In the genomic region with DNA sequence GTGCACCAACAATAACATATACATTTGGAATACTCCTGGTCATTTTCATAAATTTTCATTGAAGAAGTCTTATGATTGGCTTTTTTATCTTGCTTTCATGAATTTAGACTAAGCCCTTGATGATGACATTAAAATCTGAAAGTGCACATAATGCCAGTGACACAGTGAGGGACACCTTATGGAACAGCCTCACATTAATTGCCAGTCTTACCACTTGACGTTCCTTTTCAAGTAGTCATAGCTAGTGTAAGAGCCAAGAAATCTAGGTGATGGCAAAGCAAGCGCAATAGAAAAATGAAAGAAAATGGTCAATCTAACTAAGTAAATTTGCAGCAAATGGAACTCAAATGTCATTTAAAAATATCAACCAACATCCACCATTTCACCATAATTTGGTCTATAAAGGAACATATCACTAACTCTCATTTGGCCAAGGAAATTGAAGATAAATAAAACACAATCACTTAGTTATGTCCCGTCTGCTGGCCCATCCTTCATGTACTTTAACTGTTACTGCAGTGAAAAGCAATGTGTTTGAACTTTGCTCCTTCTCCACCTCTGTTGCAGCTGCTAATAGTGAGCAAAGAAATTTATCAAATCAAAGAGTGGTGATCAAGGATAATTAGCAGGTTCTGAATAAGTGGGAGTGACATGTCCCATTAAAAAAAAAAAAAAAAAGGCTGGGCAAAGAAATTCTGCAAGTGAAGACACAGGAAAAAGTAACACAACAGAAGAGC, we compare ENCODE assay signal across 24 cellular contexts.
"Had no signal": no experiment of that assay in that cellular context is flagged by ENCODE, and none has a peak within 500 bp of the region (broad histone marks: within the 10 kb centered on the region; RNA-seq: fewer than 3 reads in every experiment).

No MANE protein-coding gene starts in this region.

- H3K27me3 ChIP-seq: brain microvascular endothelial cell, esophagus muscularis mucosa, testis, vagina had no signal

- H3K4me1 Mint-ChIP-seq: activated CD4-positive, alpha-beta T cell treated with anti-CD3 and anti-CD28 coated beads, Interleukin-2, amount 10 ng/mL, durations not matched to agents 7 days and 5 days; central memory CD8-positive, alpha-beta T cell; natural killer cell; stimulated activated naive B cell treated with anti-CD40 and anti-IgM and Interleukin-4, amounts not matched to agents 10 μg/mL and 1 μg/mL and 100 μg/mL, for 72 hours had no signal

- H3K4me1 ChIP-seq: esophagus muscularis mucosa, testis, vagina had no signal

- ATAC-seq: activated CD8-positive, alpha-beta T cell treated with anti-CD3 and anti-CD28 coated beads, Interleukin-2, amount 10 ng/mL, durations not matched to agents 7 days and 5 days; activated naive CD4-positive, alpha-beta T cell treated with anti-CD3 and anti-CD28 coated beads, Interleukin-2, amount 50 U/mL, for 72 hours; natural killer cell; stimulated activated naive B cell treated with anti-CD40 and anti-IgM and Interleukin-4, amounts not matched to agents 10 μg/mL and 1 μg/mL and 100 μg/mL, for 72 hours had no signal

- H3K4me3 Mint-ChIP-seq: activated CD4-positive, alpha-beta T cell treated with anti-CD3 and anti-CD28 coated beads, Interleukin-2, amount 10 ng/mL, durations not matched to agents 7 days and 5 days; activated CD8-positive, alpha-beta T cell treated with anti-CD3 and anti-CD28 coated beads, Interleukin-2, amount 10 ng/mL, durations not matched to agents 7 days and 5 days; activated T-helper 1 cell treated with anti-CD3 and anti-CD28 coated beads, Interleukin-12 subunit alpha, Interleukin-12 subunit beta, Interleukin-2, Interleukin-4 antibody, amounts not matched to agents 30 ng/mL and 10 ng/mL and 1 ng/mL, durations not matched to agents 14 hours and 24 hours and 36 hours; central memory CD8-positive, alpha-beta T cell; natural killer cell; stimulated activated naive B cell treated with anti-CD40 and anti-IgM and Interleukin-4, amounts not matched to agents 10 μg/mL and 1 μg/mL and 100 μg/mL, for 72 hours; T-helper 2 cell treated with Interferon-gamma antibody and Interleukin-4, amounts not matched to agents 5 μg/mL and 100 μg/mL, for 36 hours had no signal

- H3K4me2 ChIP-seq: smooth muscle cell had no signal

- H3K36me3 Mint-ChIP-seq: activated naive CD4-positive, alpha-beta T cell treated with anti-CD3 and anti-CD28 coated beads, Interleukin-2, amount 50 U/mL, for 72 hours; natural killer cell; stimulated activated naive B cell treated with anti-CD40 and anti-IgM and Interleukin-4, amounts not matched to agents 10 μg/mL and 1 μg/mL and 100 μg/mL, for 72 hours had no signal

- H3K27ac ChIP-seq: brain microvascular endothelial cell, coronary artery, esophagus muscularis mucosa, testis, vagina had no signal

- H3K27me3 Mint-ChIP-seq: central memory CD8-positive, alpha-beta T cell; stimulated activated naive B cell treated with anti-CD40 and anti-IgM and Interleukin-4, amounts not matched to agents 10 μg/mL and 1 μg/mL and 100 μg/mL, for 72 hours had no signal

- H3K4me3 ChIP-seq: coronary artery, esophagus muscularis mucosa, smooth muscle cell, testis, vagina had no signal

- H3K9me3 ChIP-seq: esophagus muscularis mucosa, testis, vagina had no signal

- H3K27ac Mint-ChIP-seq: activated CD4-positive, alpha-beta T cell treated with anti-CD3 and anti-CD28 coated beads, Interleukin-2, amount 10 ng/mL, durations not matched to agents 7 days and 5 days; activated CD8-positive, alpha-beta T cell treated with anti-CD3 and anti-CD28 coated beads, Interleukin-2, amount 10 ng/mL, durations not matched to agents 7 days and 5 days; activated naive CD4-positive, alpha-beta T cell treated with anti-CD3 and anti-CD28 coated beads, Interleukin-2, amount 50 U/mL, for 72 hours; activated T-helper 1 cell treated with anti-CD3 and anti-CD28 coated beads, Interleukin-12 subunit alpha, Interleukin-12 subunit beta, Interleukin-2, Interleukin-4 antibody, amounts not matched to agents 30 ng/mL and 10 ng/mL and 1 ng/mL, durations not matched to agents 14 hours and 24 hours and 36 hours; natural killer cell; stimulated activated naive B cell treated with anti-CD40 and anti-IgM and Interleukin-4, amounts not matched to agents 10 μg/mL and 1 μg/mL and 100 μg/mL, for 72 hours; T-helper 2 cell treated with Interferon-gamma antibody and Interleukin-4, amounts not matched to agents 5 μg/mL and 100 μg/mL, for 36 hours had no signal

- DNase-seq: activated CD4-positive, alpha-beta T cell treated with anti-CD3 and anti-CD28 coated beads, Interleukin-2, amount 10 ng/mL, durations not matched to agents 7 days and 5 days; activated CD4-positive, CD25-positive, alpha-beta regulatory T cell treated with anti-CD3 and anti-CD28 coated beads, Interleukin-2, amount 50 U/mL, for 72 hours; activated CD8-positive, alpha-beta T cell treated with anti-CD3 and anti-CD28 coated beads, Interleukin-2, amount 10 ng/mL, durations not matched to agents 7 days and 5 days; activated gamma-delta T cell treated with Interleukin-2 at 50 U/mL for 16 hours; aorta; brain microvascular endothelial cell; midbrain; natural killer cell; stimulated activated CD4-positive, alpha-beta T cell treated with anti-CD3 and anti-CD28 coated beads, Interleukin-2, amount 100 ng/mL, for 48 hours; stimulated activated CD8-positive, alpha-beta memory T cell treated with anti-CD3 and anti-CD28 coated beads, Interleukin-4, amount 100 ng/mL, for 48 hours; stimulated activated naive B cell treated with anti-CD40 and anti-IgM and Interleukin-4, amounts not matched to agents 10 μg/mL and 1 μg/mL and 100 μg/mL, for 72 hours; testis; trophoblast cell; WERI-Rb-1 had no signal

- H3K9me3 Mint-ChIP-seq: activated CD4-positive, alpha-beta T cell treated with anti-CD3 and anti-CD28 coated beads, Interleukin-2, amount 10 ng/mL, durations not matched to agents 7 days and 5 days; activated naive CD4-positive, alpha-beta T cell treated with anti-CD3 and anti-CD28 coated beads, Interleukin-2, amount 50 U/mL, for 72 hours; activated T-helper 1 cell treated with anti-CD3 and anti-CD28 coated beads, Interleukin-12 subunit alpha, Interleukin-12 subunit beta, Interleukin-2, Interleukin-4 antibody, amounts not matched to agents 30 ng/mL and 10 ng/mL and 1 ng/mL, durations not matched to agents 14 hours and 24 hours and 36 hours; central memory CD8-positive, alpha-beta T cell; natural killer cell; stimulated activated naive B cell treated with anti-CD40 and anti-IgM and Interleukin-4, amounts not matched to agents 10 μg/mL and 1 μg/mL and 100 μg/mL, for 72 hours; T-helper 2 cell treated with Interferon-gamma antibody and Interleukin-4, amounts not matched to agents 5 μg/mL and 100 μg/mL, for 36 hours had no signal

- FAIRE-seq: frontal cortex, islet of Langerhans had no signal
